In the genomic region with DNA sequence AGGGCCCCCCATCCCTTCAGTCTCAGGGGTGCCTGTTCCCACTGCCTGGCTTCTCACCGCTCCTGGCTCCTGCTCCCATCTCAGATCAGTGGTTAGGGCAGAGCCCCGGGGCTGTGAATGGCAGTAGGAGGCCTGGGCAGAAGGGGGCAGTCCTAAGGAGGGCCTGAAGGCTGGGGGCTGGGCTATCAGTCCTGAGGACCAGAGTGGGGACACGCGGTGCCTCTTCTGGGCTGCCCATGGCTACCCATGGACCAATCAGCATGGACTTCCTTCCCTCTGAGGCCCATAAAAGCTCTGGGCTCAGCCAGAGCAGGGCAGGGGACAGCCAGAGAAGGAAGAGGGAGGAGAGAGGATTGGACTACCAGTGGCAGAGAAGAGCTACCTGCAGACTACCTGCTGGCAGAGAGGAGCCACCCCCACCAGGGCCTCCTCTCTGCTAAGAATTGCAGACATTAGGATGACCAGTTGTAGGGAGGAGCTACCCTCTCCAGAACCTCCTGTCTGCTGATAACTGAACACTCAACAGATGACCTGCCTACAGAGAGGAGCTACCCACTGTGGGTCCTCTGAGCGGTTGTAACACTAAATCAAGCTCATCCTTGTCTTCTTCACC, we compare ENCODE assay signal across 24 cellular contexts. TPM values are rescaled to one million over a fixed set of nuclear protein-coding genes. Genes with fewer than 3 reads are reported as not detected.
DNase-seq lines count a peak whose midpoint lies in the region; ATAC-seq, FAIRE-seq and TF ChIP-seq lines count a peak whose summit lies in the region.
"Had no signal": no experiment of that assay in that cellular context is flagged by ENCODE, and none has a peak within 500 bp of the region (broad histone marks: within the 10 kb centered on the region; RNA-seq: fewer than 3 reads in every experiment).

No MANE protein-coding gene starts in this region.

- H3K9me1 ChIP-seq in K562 (ENCODE audit: control insufficient read depth, insufficient read depth, low read length): no peaks in the 10 kb centered on the region

- H3K4me3 ChIP-seq in BLaER1: peak overlapping the region; percentile 11; the same call in 1 of the 2 replicates
- no peak overlapping the region for H3K4me3 ChIP-seq in K562
- H3K4me3 ChIP-seq in endodermal cell (ENCODE audit: low read length): no peak overlapping the region
- H3K4me3 ChIP-seq: GM23338 had no signal

- no peak overlapping the region for H2AFZ ChIP-seq in K562 (ENCODE audit: low read depth, low read length)
- H2AFZ ChIP-seq: GM23338 had no signal

- H3K9me3 Mint-ChIP-seq in endodermal cell: peaks cover 11% of the 10 kb centered on the region

- H3K9ac ChIP-seq in BLaER1: no peak overlapping the region
- no peak overlapping the region for H3K9ac ChIP-seq in K562 (ENCODE audit: insufficient read depth in 1 of 2, low read depth in 2 of 2, low read length in 2 of 2)
- no peak overlapping the region for H3K9ac ChIP-seq in endodermal cell (ENCODE audit: extremely low read depth, low read length, poor library complexity, severe bottlenecking)

- intact Hi-C loops in K562 (cut with micrococcal nuclease): loop anchor here (10.0 kb wide), 1 partner anchor 335 kb away; no protein-coding TSS in a partner anchor

- H3K4me1 Mint-ChIP-seq in endodermal cell: no peaks in the 10 kb centered on the region

- TF ChIP-seq EP300 in K562 (IDR thresholded peaks at IDR 0.05; ENCODE audit: low read length): no peak

- no TSS peak for BruUV-seq in K562 (replicated peaks; lab: Mats Ljungman, UMichigan)

- H3K36me3 ChIP-seq in BLaER1 (peaks cover 10% of the 10 kb centered on the region; the same call in 1 of the 2 replicates), K562 (ENCODE audit: control insufficient read depth, insufficient read depth, low read length) (no peaks in the 10 kb centered on the region), endodermal cell (ENCODE audit: control insufficient read depth, insufficient read depth, low read length) (no peaks in the 10 kb centered on the region)

- DNase-seq in K562 (ENCODE audit: extremely low read depth in 1 of 4, low spot score in 3 of 4) (no peak), endodermal cell (peak; percentile 38), SW480 (ENCODE audit: low spot score) (no peak)
- DNase-seq in stimulated activated naive CD4-positive, alpha-beta T cell treated with Interleukin-2 at 50 U/mL for 16 hours (lab: John Stamatoyannopoulos, UW): no peak
- DNase-seq: ACHN; CD4-positive, alpha-beta memory T cell; DMS153; DMS79; GDM1; H9; IMR-90; KBM-7 had no signal

- TF ChIP-seq CTCF in K562 (IDR thresholded peaks at IDR 0.05 in 2 of 3, conservative IDR thresholded peaks at IDR 0.05 in 1 of 3; ENCODE audit: insufficient read depth in 2 of 3, low read depth in 1 of 3, low read length in 3 of 3) (no peak), endodermal cell (conservative IDR thresholded peaks at IDR 0.05) (no peak)

- H3K27ac ChIP-seq in BLaER1: peak overlapping the region; percentile 28; the same call in 1 of the 2 replicates
- no peak overlapping the region for H3K27ac ChIP-seq in K562 (ENCODE audit: extremely low read depth, low read depth, low read length)
- no peak overlapping the region for H3K27ac ChIP-seq in endodermal cell (ENCODE audit: low read depth, low read length)
- H3K27ac ChIP-seq in temporal lobe (ENCODE audit: low read depth, low read length): peak overlapping the region; percentile 57

- H3K36me3 Mint-ChIP-seq in endodermal cell (ENCODE audit: low read depth): no peaks in the 10 kb centered on the region
- H3K36me3 Mint-ChIP-seq: CD14-positive monocyte; CD4-positive, alpha-beta memory T cell had no signal

- no peaks in the 10 kb centered on the region for H3K79me2 ChIP-seq in K562 (ENCODE audit: control insufficient read depth, insufficient read depth, low read length)

- peaks cover 50% of the 10 kb centered on the region for H3K4me1 ChIP-seq in BLaER1
- H3K4me1 ChIP-seq in K562 (replicated peaks in 1 of 2; ENCODE audit: control insufficient read depth in 2 of 2, insufficient read depth in 2 of 2, low read length in 2 of 2): peaks cover 4 to 10% of the 10 kb centered on the region in 2 experiments; a peak in 3 of 5 replicates
- H3K4me1 ChIP-seq in endodermal cell (ENCODE audit: control insufficient read depth, insufficient read depth, low read length): no peaks in the 10 kb centered on the region

- ATAC-seq in K562 (no peak; the same call in 2 of the 3 replicates), GM19328 (IDR thresholded peaks at IDR 0.05; ENCODE audit: unreplicated experiment) (no peak), GM21367 (IDR thresholded peaks at IDR 0.05; ENCODE audit: unreplicated experiment) (no peak)
- ATAC-seq: GM23338 had no signal

- 10% methylated on average over 5 of the region's 5 CpGs for WGBS in K562 (ENCODE audit: insufficient coverage, low coverage, missing lambda C conversion rate)
- WGBS in endodermal cell (ENCODE audit: insufficient coverage in 1 of 2, insufficient read length in 1 of 2), 2 experiments: 74% methylated on average over 5 of the region's 5 CpGs; no CpG with 5 or more reads in 1 of the 2 experiments

- H3K27me3 ChIP-seq in BLaER1 (no peaks in the 10 kb centered on the region), K562 (ENCODE audit: control insufficient read depth in 2 of 2, insufficient read depth in 2 of 2, low read length in 2 of 2) (peaks cover 8 to 9% of the 10 kb centered on the region in 2 experiments), endodermal cell (ENCODE audit: control insufficient read depth, insufficient read depth, low read length, poor library complexity, severe bottlenecking) (peaks cover 4% of the 10 kb centered on the region)

- H3K9me3 ChIP-seq in BLaER1: peaks cover 15% of the 10 kb centered on the region
- peaks cover 7% of the 10 kb centered on the region; the same call in 1 of the 2 replicates for H3K9me3 ChIP-seq in K562 (replicated peaks; ENCODE audit: control insufficient read depth, insufficient read depth, low read depth, low read length)
- H3K9me3 ChIP-seq in endodermal cell (ENCODE audit: control insufficient read depth, low read length): no peaks in the 10 kb centered on the region

- in situ Hi-C loops in K562 (cut with MboI): no loop called here

- CTCF ChIA-PET in K562 (lab: Yijun Ruan, JAX; ENCODE audit: low intra/inter-chr PET ratio): no interaction called here

- no peak for TF ChIP-seq POLR2A in K562 (conservative IDR thresholded peaks at IDR 0.05)

- H4K20me1 ChIP-seq in BLaER1 (no peaks in the 10 kb centered on the region), K562 (replicated peaks; ENCODE audit: control insufficient read depth, insufficient read depth, low read length) (no peaks in the 10 kb centered on the region)

- 0 out of 2 replicates have a peak overlapping the region, but pooled peaks have one; percentile 28 for H3K4me2 ChIP-seq in BLaER1
- H3K4me2 ChIP-seq in K562 (ENCODE audit: insufficient read depth, low read length): no peak overlapping the region
- H3K4me2 ChIP-seq: GM23338 had no signal

- peaks cover 43% of the 10 kb centered on the region for H3K27me3 Mint-ChIP-seq in endodermal cell (ENCODE audit: insufficient read depth)

- no peak for FAIRE-seq in K562 (lab: Jason Lieb, UNC)
- FAIRE-seq: GM12892, GM19239, HTR-8/SVneo had no signal

- POLR2A ChIA-PET in K562 (lab: Yijun Ruan, JAX): interaction anchor here (0.8 to 2.5 kb wide), 4 partner anchors 9 to 20 kb away, joined by 3 to 14 read pairs (median 6); a partner anchor contains a TSS

- H3K4me3 Mint-ChIP-seq in endodermal cell: no peak overlapping the region
- H3K4me3 Mint-ChIP-seq: CD14-positive monocyte, GM23338, H9 had no signal

- no peak for TF ChIP-seq RAD21 in K562 (CRISPR knock-in tag; conservative IDR thresholded peaks at IDR 0.05 in 1 of 2, IDR thresholded peaks at IDR 0.05 in 1 of 2)

- H3K27ac Mint-ChIP-seq in endodermal cell: no peak overlapping the region
- H3K27ac Mint-ChIP-seq: CD14-positive monocyte, GM23338, H9 had no signal

RNA-seq across cellular contexts. Expression of a gene that starts 12.1 kb away (rescaled TPM):
- total RNA-seq in K562 (2011; cell fraction: chromatin; rRNA removed; ENCODE audit: low replicate concordance): 68.3 and 99.1 TPM in 2 replicates
- 71.6 and 79.7 TPM in 2 replicates for total RNA-seq in K562 (2011; cell fraction: nucleolus; rRNA removed)
- total RNA-seq in K562 (2011; cell fraction: nucleoplasm; rRNA removed): 67.3 and 159 TPM in 2 replicates
- total RNA-seq in K562 (2014; rRNA removed): 959 and 1,305 TPM in 2 replicates
- total RNA-seq in K562 (2014; rRNA removed; fragmentation: Illumina TruSeq; extraction: Trizol): 35.0 and 65.5 TPM in 2 replicates
- total RNA-seq in K562 (2015; rRNA removed; fragmentation: Illumina TruSeq; extraction: Trizol): 97.3 and 100 TPM in 2 replicates
- total RNA-seq in K562 (2021): 390 and 411 TPM in 2 replicates
- polyA plus RNA-seq in K562 (2011; rRNA removed): 157 and 191 TPM in 2 replicates
- polyA plus RNA-seq in K562 (2011; cell fraction: cytosol; rRNA removed): 285 and 290 TPM in 2 replicates
- 91.9 and 117 TPM in 2 replicates for polyA plus RNA-seq in K562 (2011; cell fraction: nucleus; rRNA removed)
- 169 and 283 TPM in 2 replicates for polyA plus RNA-seq in K562 (2012)
- 242 and 275 TPM in 2 replicates for polyA plus RNA-seq in K562 (2014; fragmentation: Illumina TruSeq; extraction: Trizol)
- polyA plus RNA-seq in K562 (2014; fragmentation: Nextera tagmentation; extraction: Ambion mirVana): 1 to 10 TPM; 1.5 to 1.6 TPM
- polyA plus RNA-seq in K562 (2014; rRNA removed): 332 and 771 TPM in 2 replicates
- polyA minus RNA-seq in K562 (2011; rRNA and poly(A)+ RNA removed): 30.0 and 48.2 TPM in 2 replicates
- polyA minus RNA-seq in K562 (2011; cell fraction: cytosol; rRNA and poly(A)+ RNA removed): 158 and 212 TPM in 2 replicates
- 18.3 and 33.0 TPM in 2 replicates for polyA minus RNA-seq in K562 (2011; cell fraction: nucleus; rRNA and poly(A)+ RNA removed)
- total RNA-seq in endodermal cell: 100 to 1,000 TPM; 202 to 246 TPM
- polyA plus RNA-seq in endodermal cell (2013, experiment 1 of 2): 265 TPM
- polyA plus RNA-seq in endodermal cell (2013, experiment 2 of 2): 271 TPM
- total RNA-seq in temporal lobe: 29.7 TPM

RNA-seq across cellular contexts. Expression of a gene that starts 23.4 kb away (rescaled TPM):
- total RNA-seq in K562 (2011; cell fraction: chromatin; rRNA removed; ENCODE audit: low replicate concordance): 0.63 and 0.81 TPM in 2 replicates
- total RNA-seq in K562 (2011; cell fraction: nucleolus; rRNA removed): 0.33 and 0.39 TPM in 2 replicates
- 0.29 and 0.38 TPM in 2 replicates for total RNA-seq in K562 (2011; cell fraction: nucleoplasm; rRNA removed)
- total RNA-seq in K562 (2014; rRNA removed) (0.05 and 0.08 TPM in 2 replicates), K562 (2014; rRNA removed; fragmentation: Illumina TruSeq; extraction: Trizol) (0.04 and 0.13 TPM in 2 replicates), K562 (2015; rRNA removed; fragmentation: Illumina TruSeq; extraction: Trizol) (0.07 and 0.08 TPM in 2 replicates), K562 (2021) (0.34 and 0.40 TPM in 2 replicates), endodermal cell (not detected), temporal lobe (7.1 TPM)
- polyA plus RNA-seq in K562 (2011; rRNA removed) (0.04 and 0.07 TPM in 2 replicates), K562 (2014; fragmentation: Illumina TruSeq; extraction: Trizol) (0.36 TPM in 2 replicates), K562 (2014; fragmentation: Nextera tagmentation; extraction: Ambion mirVana) (under 1 TPM; 0.01 to 0.03 TPM), K562 (2014; rRNA removed) (0.08 and 0.18 TPM in 2 replicates)
- 0.12 and 0.16 TPM in 2 replicates for polyA plus RNA-seq in K562 (2011; cell fraction: cytosol; rRNA removed)
- 0.15 and 0.51 TPM in 2 replicates for polyA plus RNA-seq in K562 (2011; cell fraction: nucleus; rRNA removed)
- 0.23 and 0.33 TPM in 2 replicates for polyA plus RNA-seq in K562 (2012)
- 0.12 and 0.18 TPM in 2 replicates for polyA minus RNA-seq in K562 (2011; rRNA and poly(A)+ RNA removed)
- 0.29 TPM in 1 of 2 replicates, not detected in the other for polyA minus RNA-seq in K562 (2011; cell fraction: cytosol; rRNA and poly(A)+ RNA removed)
- 0.11 and 0.27 TPM in 2 replicates for polyA minus RNA-seq in K562 (2011; cell fraction: nucleus; rRNA and poly(A)+ RNA removed)
- 1.3 TPM for polyA plus RNA-seq in endodermal cell (2013, experiment 1 of 2)
- polyA plus RNA-seq in endodermal cell (2013, experiment 2 of 2): 0.95 TPM
- total RNA-seq: A172; CD4-positive, alpha-beta memory T cell; Daoy; IMR-90 had no signal
- polyA plus RNA-seq: BJ; CD14-positive monocyte; CD4-positive, alpha-beta memory T cell; IMR-90 had no signal

RNA-seq across cellular contexts. Expression of a gene that starts 34.0 kb away (rescaled TPM):
- 78.5 and 202 TPM in 2 replicates for total RNA-seq in K562 (2011; cell fraction: chromatin; rRNA removed; ENCODE audit: low replicate concordance)
- total RNA-seq in K562 (2011; cell fraction: nucleolus; rRNA removed): 202 and 211 TPM in 2 replicates
- 221 and 509 TPM in 2 replicates for total RNA-seq in K562 (2011; cell fraction: nucleoplasm; rRNA removed)
- total RNA-seq in K562 (2014; rRNA removed) (888 and 1,279 TPM in 2 replicates), K562 (2014; rRNA removed; fragmentation: Illumina TruSeq; extraction: Trizol) (387 and 446 TPM in 2 replicates), K562 (2015; rRNA removed; fragmentation: Illumina TruSeq; extraction: Trizol) (1,141 and 1,299 TPM in 2 replicates), K562 (2021) (2,979 and 3,106 TPM in 2 replicates), endodermal cell (1,000 to 10,000 TPM; 1,672 to 1,902 TPM), temporal lobe (153 TPM)
- polyA plus RNA-seq in K562 (2011; rRNA removed) (124 and 523 TPM in 2 replicates), K562 (2014; fragmentation: Illumina TruSeq; extraction: Trizol) (1,998 and 2,071 TPM in 2 replicates), K562 (2014; fragmentation: Nextera tagmentation; extraction: Ambion mirVana) (100 to 1,000 TPM; 257 to 287 TPM), K562 (2014; rRNA removed) (622 and 687 TPM in 2 replicates)
- polyA plus RNA-seq in K562 (2011; cell fraction: cytosol; rRNA removed): 1,570 and 2,080 TPM in 2 replicates
- 332 and 368 TPM in 2 replicates for polyA plus RNA-seq in K562 (2011; cell fraction: nucleus; rRNA removed)
- polyA plus RNA-seq in K562 (2012): 3,306 and 3,436 TPM in 2 replicates
- 188 and 199 TPM in 2 replicates for polyA minus RNA-seq in K562 (2011; rRNA and poly(A)+ RNA removed)
- polyA minus RNA-seq in K562 (2011; cell fraction: cytosol; rRNA and poly(A)+ RNA removed): 1,426 and 2,754 TPM in 2 replicates
- 135 and 241 TPM in 2 replicates for polyA minus RNA-seq in K562 (2011; cell fraction: nucleus; rRNA and poly(A)+ RNA removed)
- polyA plus RNA-seq in endodermal cell (2013, experiment 1 of 2): 1,902 TPM
- 1,724 TPM for polyA plus RNA-seq in endodermal cell (2013, experiment 2 of 2)

RNA-seq across cellular contexts. Expression of a gene that starts 35.6 kb away (rescaled TPM):
- not detected in 2 replicates for total RNA-seq in K562 (2011; cell fraction: chromatin; rRNA removed; ENCODE audit: low replicate concordance)
- 0.53 and 1.5 TPM in 2 replicates for total RNA-seq in K562 (2011; cell fraction: nucleolus; rRNA removed)
- total RNA-seq in K562 (2011; cell fraction: nucleoplasm; rRNA removed): not detected in 2 replicates
- total RNA-seq in K562 (2014; rRNA removed) (3.6 and 3.7 TPM in 2 replicates), K562 (2014; rRNA removed; fragmentation: Illumina TruSeq; extraction: Trizol) (0.18 TPM in 1 of 2 replicates, not detected in the other), K562 (2015; rRNA removed; fragmentation: Illumina TruSeq; extraction: Trizol) (0.18 and 0.38 TPM in 2 replicates), K562 (2021) (4.3 and 5.1 TPM in 2 replicates), endodermal cell (1 to 10 TPM; 3.9 to 4.4 TPM), temporal lobe (not detected)
- polyA plus RNA-seq in K562 (2011; rRNA removed) (0.18 TPM in 1 of 2 replicates, not detected in the other), K562 (2014; fragmentation: Illumina TruSeq; extraction: Trizol) (not detected in 2 replicates), K562 (2014; fragmentation: Nextera tagmentation; extraction: Ambion mirVana) (not detected), K562 (2014; rRNA removed) (1.3 and 2.1 TPM in 2 replicates)
- polyA plus RNA-seq in K562 (2011; cell fraction: cytosol; rRNA removed): 0.21 and 3.5 TPM in 2 replicates
- 0.67 TPM in 1 of 2 replicates, not detected in the other for polyA plus RNA-seq in K562 (2011; cell fraction: nucleus; rRNA removed)
- 1.4 and 1.7 TPM in 2 replicates for polyA plus RNA-seq in K562 (2012)
- not detected in 2 replicates for polyA minus RNA-seq in K562 (2011; rRNA and poly(A)+ RNA removed)
- polyA minus RNA-seq in K562 (2011; cell fraction: cytosol; rRNA and poly(A)+ RNA removed): not detected in 2 replicates
- 0.40 and 0.89 TPM in 2 replicates for polyA minus RNA-seq in K562 (2011; cell fraction: nucleus; rRNA and poly(A)+ RNA removed)
- 0.32 TPM for polyA plus RNA-seq in endodermal cell (2013, experiment 1 of 2)
- not detected for polyA plus RNA-seq in endodermal cell (2013, experiment 2 of 2)
- total RNA-seq: A172, IMR-90 had no signal
- polyA plus RNA-seq: CD14-positive monocyte, IMR-90 had no signal

RNA-seq across cellular contexts. Expression of a gene that starts 41.7 kb away (rescaled TPM):
- 20.9 and 73.4 TPM in 2 replicates for total RNA-seq in K562 (2011; cell fraction: chromatin; rRNA removed; ENCODE audit: low replicate concordance)
- total RNA-seq in K562 (2011; cell fraction: nucleolus; rRNA removed): 94.4 and 96.2 TPM in 2 replicates
- 62.6 and 89.3 TPM in 2 replicates for total RNA-seq in K562 (2011; cell fraction: nucleoplasm; rRNA removed)
- total RNA-seq in K562 (2014; rRNA removed) (229 and 491 TPM in 2 replicates), K562 (2014; rRNA removed; fragmentation: Illumina TruSeq; extraction: Trizol) (16.7 and 26.3 TPM in 2 replicates), K562 (2015; rRNA removed; fragmentation: Illumina TruSeq; extraction: Trizol) (99.3 and 105 TPM in 2 replicates), K562 (2021) (135 and 150 TPM in 2 replicates), endodermal cell (10 to 100 TPM; 35.9 to 39.2 TPM), temporal lobe (6.9 TPM)
- polyA plus RNA-seq in K562 (2011; rRNA removed) (58.3 and 94.6 TPM in 2 replicates), K562 (2014; fragmentation: Illumina TruSeq; extraction: Trizol) (52.8 and 117 TPM in 2 replicates), K562 (2014; fragmentation: Nextera tagmentation; extraction: Ambion mirVana) (1 to 10 TPM; 1.2 to 6.2 TPM), K562 (2014; rRNA removed) (172 and 196 TPM in 2 replicates)
- polyA plus RNA-seq in K562 (2011; cell fraction: cytosol; rRNA removed): 109 and 317 TPM in 2 replicates
- polyA plus RNA-seq in K562 (2011; cell fraction: nucleus; rRNA removed): 145 and 201 TPM in 2 replicates
- polyA plus RNA-seq in K562 (2012): 123 and 126 TPM in 2 replicates
- 13.9 and 17.6 TPM in 2 replicates for polyA minus RNA-seq in K562 (2011; rRNA and poly(A)+ RNA removed)
- 48.0 and 65.9 TPM in 2 replicates for polyA minus RNA-seq in K562 (2011; cell fraction: cytosol; rRNA and poly(A)+ RNA removed)
- polyA minus RNA-seq in K562 (2011; cell fraction: nucleus; rRNA and poly(A)+ RNA removed): 45.9 and 53.4 TPM in 2 replicates
- polyA plus RNA-seq in endodermal cell (2013, experiment 1 of 2): 30.9 TPM
- polyA plus RNA-seq in endodermal cell (2013, experiment 2 of 2): 30.8 TPM

Comparison
In these comparisons a context has a peak if more than half of its experiments do, and no peak if none do; other contexts are left out.
1. H3K27ac ChIP-seq: peak in BLaER1 (single experiment) and temporal lobe (single experiment); none in K562 (single experiment) and endodermal cell (single experiment).